ENCODE assay signal across 8 cellular contexts in genomic region chr10:113563306-113564088, GRCh38.
DNase-seq lines count a peak whose midpoint lies in the region; TF ChIP-seq lines count a peak whose summit lies in the region.

No MANE protein-coding gene starts in this region.

- TF ChIP-seq CTCF in GM12865 (IDR thresholded peaks at IDR 0.05; ENCODE audit: insufficient read depth, low read depth, low read length, missing control alignments), result peak; percentile 98
- peak; percentile 97 for TF ChIP-seq CTCF in HFF-Myc (IDR thresholded peaks at IDR 0.05; ENCODE audit: low read depth, low read length, missing control alignments)

- H3K4me3 ChIP-seq in GM12865 (ENCODE audit: low read depth, low read length) (no peak overlapping the region), HFF-Myc (replicated peaks; ENCODE audit: low read depth, low read length) (peak overlapping the region; percentile 19; the same call in 1 of the 2 replicates), skeletal muscle cell (ENCODE audit: low read depth, low read length) (peak overlapping the region; percentile 42)

- DNase-seq in GM12865 (ENCODE audit: low read depth) (peak; percentile 75), HFF-Myc (ENCODE audit: extremely low read depth, low read depth) (peak; percentile 27), MV-4-11 (lab: John Stamatoyannopoulos, UW) (peak; percentile 33), T-helper 9 cell (peak; percentile 50), astrocyte of the hippocampus (ENCODE audit: low read depth, low spot score) (peak; percentile 87), hypothalamus (lab: John Stamatoyannopoulos, UW) (peak in 48 of 51 donors; percentile 13 to 78 (median 48)), skeletal muscle cell (ENCODE audit: low read depth) (peak; percentile 9), OCI-M2 (lab: John Stamatoyannopoulos, UW; ENCODE audit: unreplicated experiment) (no peak)
